Comparison of ENCODE assay signal across 22 cellular contexts in the genomic region with DNA sequence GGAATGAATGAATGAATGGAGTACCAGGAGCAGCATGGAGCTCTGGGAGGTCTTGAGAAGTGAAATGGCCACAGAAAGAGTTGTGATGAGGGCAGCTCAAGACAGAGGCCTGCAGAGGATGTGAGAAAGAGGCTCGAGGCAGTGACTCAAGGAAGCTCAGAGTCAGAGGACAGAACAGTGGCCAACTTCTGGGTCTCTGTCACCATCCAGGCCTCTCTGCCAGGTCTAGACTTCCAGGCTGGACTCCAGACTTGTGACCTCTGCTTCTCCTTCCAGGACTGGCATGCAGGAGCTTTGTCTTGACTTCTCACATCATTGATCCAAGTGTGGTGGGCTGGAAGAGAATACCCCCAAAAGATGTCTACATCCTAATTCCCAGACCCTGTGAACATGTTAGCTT.
"Had no signal": no experiment of that assay in that cellular context is flagged by ENCODE, and none has a peak within 500 bp of the region (broad histone marks: within the 10 kb centered on the region; RNA-seq: fewer than 3 reads in every experiment).

No MANE protein-coding gene starts in this region.

- H3K9me3 ChIP-seq: esophagus squamous epithelium, gastroesophageal sphincter, mucosa of descending colon, pancreas, prostate gland, right lobe of liver, tibial artery, upper lobe of left lung, vagina had no signal

- H3K4me1 ChIP-seq: pancreas, prostate gland, right lobe of liver, tibial artery, upper lobe of left lung, vagina had no signal

- H3K4me3 ChIP-seq: esophagus squamous epithelium, gastroesophageal sphincter, mucosa of descending colon, pancreas, prostate gland, right lobe of liver, tibial artery, upper lobe of left lung, vagina had no signal

- H3K4me3 Mint-ChIP-seq: dendritic cell treated with granulocyte-macrophage colony-stimulating factor and Interleukin-4, amounts not matched to agents 40 ng/mL and 50 ng/mL, for 4 days; immature natural killer cell; naive thymus-derived CD8-positive, alpha-beta T cell; stimulated activated naive B cell treated with anti-CD40 and anti-IgM and Interleukin-4, amounts not matched to agents 10 μg/mL and 1 μg/mL and 100 μg/mL, for 72 hours had no signal

- H3K27ac Mint-ChIP-seq: dendritic cell treated with granulocyte-macrophage colony-stimulating factor and Interleukin-4, amounts not matched to agents 40 ng/mL and 50 ng/mL, for 4 days; immature natural killer cell; stimulated activated naive B cell treated with anti-CD40 and anti-IgM and Interleukin-4, amounts not matched to agents 10 μg/mL and 1 μg/mL and 100 μg/mL, for 72 hours had no signal

- H3K36me3 Mint-ChIP-seq: naive thymus-derived CD8-positive, alpha-beta T cell; stimulated activated naive B cell treated with anti-CD40 and anti-IgM and Interleukin-4, amounts not matched to agents 10 μg/mL and 1 μg/mL and 100 μg/mL, for 72 hours had no signal

- H3K27ac ChIP-seq: esophagus squamous epithelium, gastroesophageal sphincter, pancreas, prostate gland, right lobe of liver, tibial artery, upper lobe of left lung, vagina had no signal

- H3K9me3 Mint-ChIP-seq: dendritic cell treated with granulocyte-macrophage colony-stimulating factor and Interleukin-4, amounts not matched to agents 40 ng/mL and 50 ng/mL, for 4 days; immature natural killer cell; naive thymus-derived CD8-positive, alpha-beta T cell had no signal

- H3K36me3 ChIP-seq: esophagus squamous epithelium, pancreas, prostate gland, right lobe of liver, tibial artery, upper lobe of left lung, vagina had no signal

- H3K27me3 ChIP-seq: gastroesophageal sphincter, right lobe of liver, tibial artery, upper lobe of left lung, vagina had no signal

- ATAC-seq: gastroesophageal sphincter; left cardiac atrium; mucosa of descending colon; naive thymus-derived CD8-positive, alpha-beta T cell; pancreas; right lobe of liver; stimulated activated naive B cell treated with anti-CD40 and anti-IgM and Interleukin-4, amounts not matched to agents 10 μg/mL and 1 μg/mL and 100 μg/mL, for 72 hours had no signal

- DNase-seq: cerebellar nuclear complex; esophagus squamous epithelium; foreskin fibroblast; glutamatergic neuron; immature natural killer cell; left cardiac atrium; mammary epithelial cell; mucosa of descending colon; naive thymus-derived CD8-positive, alpha-beta T cell; nucleus accumbens; pancreas; stimulated activated CD4-positive, alpha-beta T cell treated with anti-CD3 and anti-CD28 coated beads, Interleukin-15, amount 100 ng/mL, for 24 hours; stimulated activated CD4-positive, alpha-beta T cell treated with anti-CD3 and anti-CD28 coated beads, Interleukin-1b, Interleukin-23, amount 100 ng/mL, for 48 hours; stimulated activated CD4-positive, alpha-beta T cell treated with anti-CD3 and anti-CD28 coated beads, Interleukin-4, amount 100 ng/mL, for 24 hours; stimulated activated naive B cell treated with anti-CD40 and anti-IgM and Interleukin-4, amounts not matched to agents 10 μg/mL and 1 μg/mL and 100 μg/mL, for 72 hours; tibial artery; upper lobe of left lung had no signal
